Comparison of ENCODE assay signal across 1 cellular context in genomic region chr7:114921636-114922150, GRCh38.
TF ChIP-seq lines count a peak whose summit lies in the region.

Gene MDFIC, plus strand, starts transcription at chr7:114922094. Its CDS starts 940 bp downstream, at chr7:114923034.

TF ChIP-seq in SK-N-SH treated with all-trans-retinoic acid at 6 μM for 48 hours, 23 proteins besides CTCF, POLR2A, EP300 and RAD21 (continued from another document):
- TF ChIP-seq CSRNP3 (CRISPR knock-in tag; IDR thresholded peaks at IDR 0.05) (no peak), GLIS3 (CRISPR knock-in tag; IDR thresholded peaks at IDR 0.05) (no peak), CREB5 (CRISPR knock-in tag; IDR thresholded peaks at IDR 0.05; ENCODE audit: low read depth) (no peak), RARB (CRISPR knock-in tag; IDR thresholded peaks at IDR 0.05) (no peak), ZNF565 (CRISPR knock-in tag; conservative IDR thresholded peaks at IDR 0.05; ENCODE audit: low read depth) (no peak), PATZ1 (CRISPR knock-in tag; IDR thresholded peaks at IDR 0.05; ENCODE audit: borderline replicate concordance) (no peak), PPARA (CRISPR knock-in tag; IDR thresholded peaks at IDR 0.05; ENCODE audit: borderline replicate concordance) (no peak), SNAI2 (CRISPR knock-in tag; IDR thresholded peaks at IDR 0.05) (no peak)
